1 cellular context compared by ENCODE assay signal in the genomic region with DNA sequence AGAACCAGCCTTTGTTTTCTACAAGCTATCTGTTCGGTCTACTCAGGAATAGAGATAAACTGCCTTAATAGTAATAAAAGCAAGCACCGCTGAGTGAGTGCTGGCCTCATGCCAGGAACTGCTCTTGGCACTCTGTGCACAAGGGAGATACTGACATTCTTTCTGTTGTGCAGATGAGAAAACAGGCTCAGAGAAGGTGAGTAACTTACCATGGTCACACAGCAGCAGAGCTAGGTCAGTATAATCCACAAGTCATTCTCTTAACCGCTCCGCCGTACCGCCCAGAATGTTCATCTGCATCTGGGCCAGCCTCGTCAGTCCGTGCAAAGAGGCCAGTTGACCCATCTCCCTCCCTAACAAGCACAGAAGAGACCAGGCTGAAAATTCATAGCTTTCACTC.
TF ChIP-seq lines count a peak whose summit lies in the region.

No MANE protein-coding gene starts in this region.

TF ChIP-seq in HepG2, 621 proteins besides CTCF, POLR2A, EP300 and RAD21:
- TF ChIP-seq ZNF768 (CRISPR knock-in tag; IDR thresholded peaks at IDR 0.05) = peak; percentile 93
- TF ChIP-seq FIP1L1 (IDR thresholded peaks at IDR 0.05; ENCODE audit: borderline replicate concordance, insufficient read depth, low read depth, low read length) = no peak
- TF ChIP-seq ZNF142 (CRISPR knock-in tag; IDR thresholded peaks at IDR 0.05) = no peak
- TF ChIP-seq TP53 (CRISPR knock-in tag; conservative IDR thresholded peaks at IDR 0.05) = no peak
- no peak for TF ChIP-seq GZF1 (CRISPR knock-in tag; IDR thresholded peaks at IDR 0.05)
